Comparison of ENCODE assay signal across 35 cellular contexts in the genomic region with DNA sequence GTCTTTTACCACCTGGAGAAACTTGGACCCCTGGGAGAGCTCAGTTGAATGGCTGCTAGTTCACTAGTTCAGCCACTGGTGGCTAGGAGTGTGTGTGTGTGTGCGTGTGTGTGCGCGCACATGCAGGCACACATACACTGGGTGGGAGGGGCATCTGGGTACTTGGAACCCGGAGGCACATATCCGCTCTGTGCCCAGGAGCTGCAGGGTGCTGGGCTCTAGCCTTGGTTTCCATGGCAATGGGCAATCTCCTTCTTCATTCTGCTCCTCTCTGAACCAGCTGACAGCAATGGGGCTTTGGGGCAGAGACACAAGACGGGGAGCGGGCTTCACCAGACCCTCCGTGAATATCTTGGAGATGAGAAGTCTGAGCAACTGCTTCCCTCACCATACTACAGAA.
"Had no signal": no experiment of that assay in that cellular context is flagged by ENCODE, and none has a peak within 500 bp of the region (broad histone marks: within the 10 kb centered on the region; RNA-seq: fewer than 3 reads in every experiment).

No MANE protein-coding gene starts in this region.

- H3K27ac ChIP-seq: brain microvascular endothelial cell, Peyer's patch, SJSA1, VCaP had no signal

- H3K27me3 ChIP-seq: Peyer's patch had no signal

- H3K4me3 Mint-ChIP-seq: activated B cell treated with CpG ODN at 0.5 μM for 24 hours; activated CD4-positive, alpha-beta memory T cell treated with anti-CD3 and anti-CD28 coated beads for 36 hours; activated CD8-positive, alpha-beta memory T cell treated with anti-CD3 and anti-CD28 coated beads, Interleukin-2, amount 10 ng/mL, durations not matched to agents 7 days and 5 days; activated naive CD4-positive, alpha-beta T cell treated with anti-CD3 and anti-CD28 coated beads, Interleukin-2, amount 10 ng/mL, durations not matched to agents 7 days and 5 days; activated naive CD8-positive, alpha-beta T cell; activated naive CD8-positive, alpha-beta T cell treated with anti-CD3 and anti-CD28 coated beads, Interleukin-2, amount 50 U/mL, for 24 hours; T-helper 17 cell had no signal

- H3K4me1 Mint-ChIP-seq: activated B cell treated with CpG ODN at 0.5 μM for 24 hours; activated naive CD8-positive, alpha-beta T cell treated with anti-CD3 and anti-CD28 coated beads, Interleukin-2, amount 50 U/mL, for 24 hours had no signal

- H3K9me3 Mint-ChIP-seq: activated B cell treated with CpG ODN at 0.5 μM for 24 hours; activated CD4-positive, alpha-beta memory T cell treated with anti-CD3 and anti-CD28 coated beads for 36 hours; activated naive CD4-positive, alpha-beta T cell treated with anti-CD3 and anti-CD28 coated beads, Interleukin-2, amount 10 ng/mL, durations not matched to agents 7 days and 5 days; activated naive CD8-positive, alpha-beta T cell treated with anti-CD3 and anti-CD28 coated beads, Interleukin-2, amount 50 U/mL, for 24 hours had no signal

- H3K9ac ChIP-seq: SK-N-SH had no signal

- H3K4me3 ChIP-seq: Peyer's patch, SJSA1 had no signal

- H3K4me2 ChIP-seq: SK-N-SH had no signal

- H3K36me3 Mint-ChIP-seq: activated CD4-positive, alpha-beta memory T cell treated with anti-CD3 and anti-CD28 coated beads for 36 hours; activated CD8-positive, alpha-beta memory T cell treated with anti-CD3 and anti-CD28 coated beads, Interleukin-2, amount 10 ng/mL, durations not matched to agents 7 days and 5 days; activated naive CD4-positive, alpha-beta T cell treated with anti-CD3 and anti-CD28 coated beads, Interleukin-2, amount 10 ng/mL, durations not matched to agents 7 days and 5 days; activated naive CD8-positive, alpha-beta T cell had no signal

- H3K9me3 ChIP-seq: Peyer's patch, SJSA1, SK-N-SH had no signal

- H3K4me1 ChIP-seq: Peyer's patch, SJSA1 had no signal

- H3K27me3 Mint-ChIP-seq: activated naive CD8-positive, alpha-beta T cell had no signal

- H3K36me3 ChIP-seq: brain microvascular endothelial cell, Peyer's patch, SJSA1 had no signal

- H3K27ac Mint-ChIP-seq: activated B cell treated with CpG ODN at 0.5 μM for 24 hours; activated CD4-positive, alpha-beta memory T cell treated with anti-CD3 and anti-CD28 coated beads for 36 hours; activated CD8-positive, alpha-beta memory T cell treated with anti-CD3 and anti-CD28 coated beads, Interleukin-2, amount 10 ng/mL, durations not matched to agents 7 days and 5 days; activated naive CD4-positive, alpha-beta T cell treated with anti-CD3 and anti-CD28 coated beads, Interleukin-2, amount 10 ng/mL, durations not matched to agents 7 days and 5 days; activated naive CD8-positive, alpha-beta T cell; activated naive CD8-positive, alpha-beta T cell treated with anti-CD3 and anti-CD28 coated beads, Interleukin-2, amount 50 U/mL, for 24 hours; T-helper 17 cell had no signal

- DNase-seq: activated B cell treated with CpG ODN at 0.5 μM for 24 hours; activated CD4-positive, alpha-beta memory T cell treated with anti-CD3 and anti-CD28 coated beads for 36 hours; activated CD4-positive, alpha-beta T cell treated with anti-CD3 and anti-CD28 coated beads for 4 hours; activated CD4-positive, alpha-beta T cell treated with anti-CD3 and anti-CD28 coated beads, Interleukin-2, amount 50 U/mL, for 1 hour; activated CD4-positive, CD25-positive, alpha-beta regulatory T cell treated with anti-CD3 and anti-CD28 coated beads, Interleukin-2, amount 50 U/mL, for 72 hours; activated CD8-positive, alpha-beta memory T cell treated with anti-CD3 and anti-CD28 coated beads for 24 hours; activated CD8-positive, alpha-beta memory T cell treated with anti-CD3 and anti-CD28 coated beads, Interleukin-2, amount 10 ng/mL, durations not matched to agents 7 days and 5 days; activated CD8-positive, alpha-beta memory T cell treated with anti-CD3 and anti-CD28 coated beads, Interleukin-2, amount 50 U/mL, for 48 hours; activated effector memory CD4-positive, alpha-beta T cell treated with Interleukin-2 at 50 U/mL for 16 hours; activated naive CD4-positive, alpha-beta T cell treated with anti-CD3 and anti-CD28 coated beads, Interleukin-2, amount 10 ng/mL, durations not matched to agents 7 days and 5 days; activated naive CD8-positive, alpha-beta T cell treated with anti-CD3 and anti-CD28 coated beads, Interleukin-2, amount 50 U/mL, for 24 hours; activated T-cell treated with anti-CD3 and anti-CD28 coated beads, Interleukin-2, amount 50 U/mL, for 48 hours; brain microvascular endothelial cell; KG1; MM.1S; MV-4-11; NCI-H1092; NCI-H1436 treated with DMSO at 0.1 percent for 48 hours; NCI-H1694 treated with DMSO at 0.1 percent for 48 hours; NCI-H2029; NCI-H2171 treated with DMSO at 0.1 percent for 48 hours; NCI-H345; NCI-H510A; NCI-H526; NCI-H748 treated with DMSO at 0.1 percent for 48 hours; NK-92 treated with Interleukin-12 subunit alpha and Interleukin-12 subunit beta, amount 100 ng/mL, for 24 hours; PC-3; Peyer's patch; RPMI8226; SHP77 treated with DMSO at 0.1 percent for 48 hours; SK-N-SH; T-helper 17 cell had no signal

- ATAC-seq: activated CD8-positive, alpha-beta memory T cell treated with anti-CD3 and anti-CD28 coated beads, Interleukin-2, amount 10 ng/mL, durations not matched to agents 7 days and 5 days; activated naive CD8-positive, alpha-beta T cell treated with anti-CD3 and anti-CD28 coated beads, Interleukin-2, amount 50 U/mL, for 24 hours; PC-3; T-helper 17 cell had no signal
